Comparison of ENCODE assay signal across 11 cellular contexts in genomic region chr20:56422131-56422823, GRCh38. TPM values are rescaled to one million over a fixed set of nuclear protein-coding genes. Genes with fewer than 3 reads are reported as not detected.
DNase-seq lines count a peak whose midpoint lies in the region; ATAC-seq and FAIRE-seq lines count a peak whose summit lies in the region.
"Had no signal": no experiment of that assay in that cellular context is flagged by ENCODE, and none has a peak within 500 bp of the region (broad histone marks: within the 10 kb centered on the region; RNA-seq: fewer than 3 reads in every experiment).

No MANE protein-coding gene starts in this region.

- no peaks in the 10 kb centered on the region for H3K27me3 ChIP-seq in CD4-positive, CD25-positive, alpha-beta regulatory T cell (ENCODE audit: control insufficient read depth, insufficient read depth, low read length)
- H3K27me3 ChIP-seq: right lobe of liver had no signal

- peak overlapping the region in 2 of 3 donors; percentile 44 to 50 for H3K27ac Mint-ChIP-seq in CD4-positive, CD25-positive, alpha-beta regulatory T cell
- peak overlapping the region; percentile 94 for H3K27ac Mint-ChIP-seq in activated naive CD8-positive, alpha-beta T cell

- no peak for ATAC-seq in CD4-positive, CD25-positive, alpha-beta regulatory T cell (ENCODE audit: low read depth in 2 of 2)
- ATAC-seq in GM19455 (IDR thresholded peaks at IDR 0.05; ENCODE audit: unreplicated experiment) (no peak), HG02970 (IDR thresholded peaks at IDR 0.05; ENCODE audit: low FRiP score, unreplicated experiment) (no peak), HG03280 (IDR thresholded peaks at IDR 0.05; ENCODE audit: unreplicated experiment) (no peak)
- ATAC-seq: GM12878 had no signal

- no peak overlapping the region for H3K27ac ChIP-seq in CD4-positive, CD25-positive, alpha-beta regulatory T cell (ENCODE audit: insufficient read depth, low read length, poor library complexity, severe bottlenecking)
- H3K27ac ChIP-seq: right lobe of liver had no signal

- H3K36me3 Mint-ChIP-seq in CD4-positive, CD25-positive, alpha-beta regulatory T cell = peaks cover 11% of the 10 kb centered on the region
- peaks cover 4% of the 10 kb centered on the region for H3K36me3 Mint-ChIP-seq in activated naive CD8-positive, alpha-beta T cell

- DNase-seq in CD4-positive, CD25-positive, alpha-beta regulatory T cell = no peak
- DNase-seq in HTR-8/SVneo (ENCODE audit: insufficient read length, low spot score) (peak; percentile 96), lung microvascular endothelial cell (ENCODE audit: low read depth in 2 of 2) (peak; percentile 57 to 85), SK-N-DZ (ENCODE audit: low spot score) (no peak)
- DNase-seq: right lobe of liver, SHP77 had no signal

- peaks cover 16% of the 10 kb centered on the region for H3K4me1 ChIP-seq in CD4-positive, CD25-positive, alpha-beta regulatory T cell (ENCODE audit: control insufficient read depth, insufficient read depth, low read length, poor library complexity, severe bottlenecking)

- H3K4me1 Mint-ChIP-seq in CD4-positive, CD25-positive, alpha-beta regulatory T cell = peaks cover 0 to 42% (median 33%) of the 10 kb centered on the region in 4 donors
- H3K4me1 Mint-ChIP-seq in activated naive CD8-positive, alpha-beta T cell (ENCODE audit: low read depth) = peaks cover 74% of the 10 kb centered on the region

- H3K9me3 ChIP-seq in CD4-positive, CD25-positive, alpha-beta regulatory T cell (ENCODE audit: control insufficient read depth in 2 of 2, low read length in 2 of 2) = no peaks in the 10 kb centered on the region
- H3K9me3 ChIP-seq: right lobe of liver had no signal

- FAIRE-seq in HTR-8/SVneo (lab: Jason Lieb, UNC) = no peak
- FAIRE-seq: GM12878 had no signal

- no peaks in the 10 kb centered on the region for H3K27me3 Mint-ChIP-seq in CD4-positive, CD25-positive, alpha-beta regulatory T cell
- H3K27me3 Mint-ChIP-seq in activated naive CD8-positive, alpha-beta T cell = no peaks in the 10 kb centered on the region

- no peak overlapping the region for H3K4me3 ChIP-seq in CD4-positive, CD25-positive, alpha-beta regulatory T cell (ENCODE audit: low read depth, low read length)
- H3K4me3 ChIP-seq: GM12878, right lobe of liver had no signal

- H3K4me3 Mint-ChIP-seq in CD4-positive, CD25-positive, alpha-beta regulatory T cell = peak overlapping the region in 2 of 4 donors; percentile 8
- peak overlapping the region; percentile 28 for H3K4me3 Mint-ChIP-seq in activated naive CD8-positive, alpha-beta T cell

- no peaks in the 10 kb centered on the region for H3K9me3 Mint-ChIP-seq in CD4-positive, CD25-positive, alpha-beta regulatory T cell
- H3K9me3 Mint-ChIP-seq in activated naive CD8-positive, alpha-beta T cell (ENCODE audit: low read depth) = no peaks in the 10 kb centered on the region

- H3K36me3 ChIP-seq in CD4-positive, CD25-positive, alpha-beta regulatory T cell (ENCODE audit: control insufficient read depth, insufficient read depth, low read length) = no peaks in the 10 kb centered on the region
- H3K36me3 ChIP-seq: right lobe of liver had no signal

RNA-seq across cellular contexts. Expression of gene CASS4, which starts 10.2 kb away (rescaled TPM):
- 9.8 TPM for total RNA-seq in CD4-positive, CD25-positive, alpha-beta regulatory T cell
- polyA plus RNA-seq in CD4-positive, CD25-positive, alpha-beta regulatory T cell = 1 to 10 TPM in 3 of 4 donors, under 1 TPM in 1; 0.96 to 4.0 (median 2.9) TPM
- total RNA-seq in lung microvascular endothelial cell = under 0.01 and 1.2 TPM in 2 replicates
- not detected in 2 replicates for polyA plus RNA-seq in SK-N-DZ (2014; cell fraction: cytosol; rRNA removed)
- not detected in 2 replicates for polyA plus RNA-seq in SK-N-DZ (2014; cell fraction: nucleus; rRNA removed)

RNA-seq across cellular contexts. Expression of gene CSTF1, which starts 29.8 kb away (rescaled TPM):
- total RNA-seq in CD4-positive, CD25-positive, alpha-beta regulatory T cell = 24.5 TPM
- polyA plus RNA-seq in CD4-positive, CD25-positive, alpha-beta regulatory T cell = 10 to 100 TPM; 48.8 to 61.7 (median 56.4) TPM
- total RNA-seq in lung microvascular endothelial cell = 16.6 and 21.6 TPM in 2 replicates
- polyA plus RNA-seq in SK-N-DZ (2014; cell fraction: cytosol; rRNA removed) = 68.8 and 79.9 TPM in 2 replicates
- polyA plus RNA-seq in SK-N-DZ (2014; cell fraction: nucleus; rRNA removed) = 55.4 and 75.0 TPM in 2 replicates

RNA-seq across cellular contexts. Expression of gene AURKA, which starts 30.3 kb away (rescaled TPM):
- 3.6 TPM for total RNA-seq in CD4-positive, CD25-positive, alpha-beta regulatory T cell
- 1 to 10 TPM; 2.1 to 4.2 (median 3.5) TPM for polyA plus RNA-seq in CD4-positive, CD25-positive, alpha-beta regulatory T cell
- 3.8 and 17.9 TPM in 2 replicates for total RNA-seq in lung microvascular endothelial cell
- polyA plus RNA-seq in SK-N-DZ (2014; cell fraction: cytosol; rRNA removed) = 157 and 162 TPM in 2 replicates
- polyA plus RNA-seq in SK-N-DZ (2014; cell fraction: nucleus; rRNA removed) = 74.6 and 82.9 TPM in 2 replicates

RNA-seq across cellular contexts. Expression of gene RTF2, which starts 46.1 kb away (rescaled TPM):
- 74.3 TPM for total RNA-seq in CD4-positive, CD25-positive, alpha-beta regulatory T cell
- polyA plus RNA-seq in CD4-positive, CD25-positive, alpha-beta regulatory T cell = 100 to 1,000 TPM; 110 to 133 (median 123) TPM
- 68.4 and 96.2 TPM in 2 replicates for total RNA-seq in lung microvascular endothelial cell
- polyA plus RNA-seq in SK-N-DZ (2014; cell fraction: cytosol; rRNA removed) = 98.7 and 103 TPM in 2 replicates
- polyA plus RNA-seq in SK-N-DZ (2014; cell fraction: nucleus; rRNA removed) = 79.5 and 107 TPM in 2 replicates

Comparison
In these comparisons a context has a peak if more than half of its experiments do, and no peak if none do; other contexts are left out.
1. DNase-seq: peak in HTR-8/SVneo (single experiment) and lung microvascular endothelial cell (2 of 2); none in CD4-positive, CD25-positive, alpha-beta regulatory T cell (0 of 3) and SK-N-DZ (single experiment).